Comparison of ENCODE assay signal across 27 cellular contexts in genomic region chr6:62740596-62740995, GRCh38.
"Had no signal": no experiment of that assay in that cellular context is flagged by ENCODE, and none has a peak within 500 bp of the region (broad histone marks: within the 10 kb centered on the region; RNA-seq: fewer than 3 reads in every experiment).

No MANE protein-coding gene starts in this region.

- H3K9me3 ChIP-seq: lower lobe of right lung, pancreas, prostate gland, right lobe of liver, suprapubic skin, thyroid gland, uterus had no signal

- H3K4me1 Mint-ChIP-seq: memory B cell, mesothelial cell of epicardium, natural killer cell, neural crest cell had no signal

- ATAC-seq: heart right ventricle, left lobe of liver, natural killer cell, pancreas had no signal

- H3K4me3 ChIP-seq: coronary artery, heart right ventricle, lower lobe of right lung, pancreas, prostate gland, right lobe of liver, suprapubic skin, thyroid gland, uterus had no signal

- H3K36me3 ChIP-seq: heart right ventricle, lower lobe of right lung, pancreas, prostate gland, right lobe of liver, suprapubic skin, thyroid gland, uterus had no signal

- H3K9me3 Mint-ChIP-seq: memory B cell, type B pancreatic cell had no signal

- FAIRE-seq: endothelial cell of umbilical vein, islet of Langerhans, pancreas had no signal

- H3K27ac ChIP-seq: coronary artery, heart right ventricle, lower lobe of right lung, pancreas, prostate gland, right lobe of liver, suprapubic skin, thyroid gland, uterus had no signal

- H3K27ac Mint-ChIP-seq: endodermal cell, memory B cell, mesothelial cell of epicardium, natural killer cell, type B pancreatic cell had no signal

- H3K27me3 ChIP-seq: heart right ventricle, pancreas, right lobe of liver, suprapubic skin, thyroid gland, uterus had no signal

- H3K4me1 ChIP-seq: heart right ventricle, lower lobe of right lung, pancreas, prostate gland, right lobe of liver, suprapubic skin, thyroid gland, uterus had no signal

- DNase-seq: effector CD4-positive, alpha-beta T cell; endodermal cell; erythroblast; foreskin melanocyte; heart right ventricle; hypothalamus; lower lobe of right lung; natural killer cell; nucleus accumbens; stimulated activated CD4-positive, alpha-beta T cell treated with anti-CD3 and anti-CD28 coated beads, Interleukin-15, amount 100 ng/mL, for 24 hours; stimulated activated CD4-positive, alpha-beta T cell treated with anti-CD3 and anti-CD28 coated beads, Interleukin-1b, Interleukin-23, amount 100 ng/mL, for 48 hours; stimulated activated CD4-positive, alpha-beta T cell treated with anti-CD3 and anti-CD28 coated beads, Interleukin-4, amount 100 ng/mL, for 24 hours; stimulated activated naive CD4-positive, alpha-beta T cell; thyroid gland; uterus had no signal

- H3K36me3 Mint-ChIP-seq: memory B cell, mesothelial cell of epicardium, type B pancreatic cell had no signal

- H3K4me3 Mint-ChIP-seq: endodermal cell, memory B cell, mesothelial cell of epicardium, natural killer cell, neural crest cell, type B pancreatic cell had no signal
